Comparison of ENCODE assay signal across 1 cellular context in the genomic region with DNA sequence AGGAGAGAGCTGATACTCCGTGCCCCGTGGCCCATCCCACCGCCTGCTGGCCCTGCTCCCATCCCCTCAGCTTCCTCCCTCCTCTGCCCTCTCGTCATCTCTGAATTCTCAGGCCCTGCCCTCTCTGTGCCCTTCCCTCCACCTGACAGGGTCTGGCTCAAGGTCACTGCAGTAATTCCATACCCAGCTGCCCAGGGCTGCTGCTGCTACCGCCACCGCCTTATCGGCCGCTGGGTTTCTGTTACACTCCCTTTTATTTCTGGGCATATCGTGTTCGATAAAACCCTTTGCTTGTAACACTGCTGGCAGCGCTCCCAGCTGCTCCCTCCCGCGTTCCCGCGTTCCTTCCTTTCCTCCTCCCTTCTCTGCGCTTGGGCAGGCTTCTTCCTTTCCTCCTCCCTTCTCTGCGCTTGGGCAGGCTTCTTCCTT.
TF ChIP-seq lines count a peak whose summit lies in the region.

No MANE protein-coding gene starts in this region.

TF ChIP-seq in HEK293, 187 proteins besides CTCF, POLR2A, EP300 and RAD21 (continued from another document):
- TF ChIP-seq, protein P1, sequence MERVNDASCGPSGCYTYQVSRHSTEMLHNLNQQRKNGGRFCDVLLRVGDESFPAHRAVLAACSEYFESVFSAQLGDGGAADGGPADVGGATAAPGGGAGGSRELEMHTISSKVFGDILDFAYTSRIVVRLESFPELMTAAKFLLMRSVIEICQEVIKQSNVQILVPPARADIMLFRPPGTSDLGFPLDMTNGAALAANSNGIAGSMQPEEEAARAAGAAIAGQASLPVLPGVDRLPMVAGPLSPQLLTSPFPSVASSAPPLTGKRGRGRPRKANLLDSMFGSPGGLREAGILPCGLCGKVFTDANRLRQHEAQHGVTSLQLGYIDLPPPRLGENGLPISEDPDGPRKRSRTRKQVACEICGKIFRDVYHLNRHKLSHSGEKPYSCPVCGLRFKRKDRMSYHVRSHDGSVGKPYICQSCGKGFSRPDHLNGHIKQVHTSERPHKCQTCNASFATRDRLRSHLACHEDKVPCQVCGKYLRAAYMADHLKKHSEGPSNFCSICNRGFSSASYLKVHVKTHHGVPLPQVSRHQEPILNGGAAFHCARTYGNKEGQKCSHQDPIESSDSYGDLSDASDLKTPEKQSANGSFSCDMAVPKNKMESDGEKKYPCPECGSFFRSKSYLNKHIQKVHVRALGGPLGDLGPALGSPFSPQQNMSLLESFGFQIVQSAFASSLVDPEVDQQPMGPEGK (tag by site-specific recombination; IDR thresholded peaks at IDR 0.05), result peak; percentile 36
- TF ChIP-seq ZNF426 (tag by site-specific recombination; IDR thresholded peaks at IDR 0.05) (no peak), ZNF600 (tag by site-specific recombination; IDR thresholded peaks at IDR 0.05) (peak; percentile 100), REST (tag by site-specific recombination; IDR thresholded peaks at IDR 0.05) (no peak), BCL11B (tag by site-specific recombination; IDR thresholded peaks at IDR 0.05; ENCODE audit: low read depth) (0 out of 2 replicates have a peak, but pooled peaks have one; percentile 25), ZNF292 (tag by site-specific recombination; IDR thresholded peaks at IDR 0.05; ENCODE audit: borderline replicate concordance, low read depth) (no peak), ZNF555 (tag by site-specific recombination; conservative IDR thresholded peaks at IDR 0.05) (no peak), OSR2 (tag by site-specific recombination; IDR thresholded peaks at IDR 0.05) (peak; percentile 95), ZFP69B (tag by site-specific recombination; IDR thresholded peaks at IDR 0.05) (peak; percentile 15; the same call in 1 of the 2 replicates)
TF ChIP-seq in HEK293: peak in this region for 24.
